In the genomic region with DNA sequence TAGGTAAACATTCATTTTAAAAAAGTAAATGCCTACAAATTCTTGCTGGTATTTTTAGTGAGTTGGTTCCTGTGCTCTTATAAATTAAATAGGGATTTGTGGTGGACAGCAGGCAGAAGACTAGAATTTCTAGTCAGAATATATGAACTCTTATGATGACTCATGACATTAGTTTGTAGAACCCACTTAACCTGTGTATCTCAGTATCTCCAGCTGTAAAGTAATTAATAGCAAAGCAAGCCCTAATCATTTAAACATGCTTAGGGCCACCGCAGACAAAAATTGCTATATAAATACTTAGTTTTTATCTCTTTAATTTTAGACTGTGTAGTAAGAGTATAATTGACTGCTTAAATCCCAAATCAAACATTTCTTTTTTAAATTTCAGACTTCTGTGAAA, we compare ENCODE assay signal across 19 cellular contexts. TPM values are rescaled to one million over a fixed set of nuclear protein-coding genes. Genes with fewer than 3 reads are reported as not detected.
DNase-seq lines count a peak whose midpoint lies in the region; ATAC-seq and TF ChIP-seq lines count a peak whose summit lies in the region.
"Had no signal": no experiment of that assay in that cellular context is flagged by ENCODE, and none has a peak within 500 bp of the region (broad histone marks: within the 10 kb centered on the region; RNA-seq: fewer than 3 reads in every experiment).

No MANE protein-coding gene starts in this region.

- intact Hi-C loops in PC-9 (cut with micrococcal nuclease; ENCODE audit: unreplicated experiment) = no loop called here

- BruUV-seq in PC-9 (replicated peaks; lab: Mats Ljungman, UMichigan) = no TSS peak

- H2AFZ ChIP-seq in GM23338 (no peak overlapping the region), PC-9 (no peak overlapping the region)
- H2AFZ ChIP-seq: parathyroid adenoma had no signal

- H3K27ac ChIP-seq in GM23338 (ENCODE audit: low read depth) (no peak overlapping the region), PC-9 (no peak overlapping the region)
- H3K27ac ChIP-seq: breast epithelium, parathyroid adenoma, thyroid gland had no signal

- no peak overlapping the region for H3K27ac Mint-ChIP-seq in GM23338
- no peak overlapping the region for H3K27ac Mint-ChIP-seq in stimulated activated effector memory CD8-positive, alpha-beta T cell treated with anti-CD3 and anti-CD28 coated beads, Interleukin-12 subunit alpha, Interleukin-12 subunit beta, amount 100 ng/mL, for 72 hours

- H3K4me3 ChIP-seq in GM23338 = peak overlapping the region; percentile 87; the same call in 1 of the 2 replicates
- H3K4me3 ChIP-seq in PC-9 = no peak overlapping the region
- peak overlapping the region; percentile 71 for H3K4me3 ChIP-seq in epithelial cell of proximal tubule (ENCODE audit: low read depth, low read length)
- H3K4me3 ChIP-seq: breast epithelium, thyroid gland had no signal

- peak overlapping the region; percentile 79 for H3K4me2 ChIP-seq in GM23338
- H3K4me2 ChIP-seq in PC-9 = peak overlapping the region; percentile 80

- H4K20me1 ChIP-seq in GM23338 (replicated peaks; ENCODE audit: insufficient read depth) = peaks cover 6% of the 10 kb centered on the region; the same call in 1 of the 2 replicates
- H4K20me1 ChIP-seq in PC-9 (ENCODE audit: insufficient read depth) = no peaks in the 10 kb centered on the region

- H3K36me3 Mint-ChIP-seq in GM23338 (ENCODE audit: low read depth) = peaks cover 26% of the 10 kb centered on the region
- peaks cover 14% of the 10 kb centered on the region for H3K36me3 Mint-ChIP-seq in stimulated activated effector memory CD8-positive, alpha-beta T cell treated with anti-CD3 and anti-CD28 coated beads, Interleukin-12 subunit alpha, Interleukin-12 subunit beta, amount 100 ng/mL, for 72 hours

- H3K27me3 ChIP-seq in GM23338 (ENCODE audit: insufficient read depth) (no peaks in the 10 kb centered on the region), PC-9 (ENCODE audit: insufficient read depth, low read depth) (no peaks in the 10 kb centered on the region)
- H3K27me3 ChIP-seq: breast epithelium, thyroid gland had no signal

- H3K36me3 ChIP-seq in GM23338 (ENCODE audit: insufficient read depth) (peaks cover 7% of the 10 kb centered on the region; the same call in 1 of the 2 replicates), PC-9 (ENCODE audit: low read depth) (no peaks in the 10 kb centered on the region)
- H3K36me3 ChIP-seq: breast epithelium, thyroid gland had no signal

- peaks cover 12% of the 10 kb centered on the region for H3K4me1 Mint-ChIP-seq in GM23338
- H3K4me1 Mint-ChIP-seq in stimulated activated effector memory CD8-positive, alpha-beta T cell treated with anti-CD3 and anti-CD28 coated beads, Interleukin-12 subunit alpha, Interleukin-12 subunit beta, amount 100 ng/mL, for 72 hours = peaks cover 23% of the 10 kb centered on the region

- no peaks in the 10 kb centered on the region for H3K9me3 ChIP-seq in PC-9 (ENCODE audit: insufficient read depth, low read depth)
- H3K9me3 ChIP-seq: breast epithelium, thyroid gland had no signal

- H3K9me2 ChIP-seq in GM23338 (ENCODE audit: insufficient read depth) = no peaks in the 10 kb centered on the region
- H3K9me2 ChIP-seq in PC-9 (ENCODE audit: insufficient read depth) = no peaks in the 10 kb centered on the region

- no peak overlapping the region for H3K4me3 Mint-ChIP-seq in GM23338
- H3K4me3 Mint-ChIP-seq in stimulated activated effector memory CD8-positive, alpha-beta T cell treated with anti-CD3 and anti-CD28 coated beads, Interleukin-12 subunit alpha, Interleukin-12 subunit beta, amount 100 ng/mL, for 72 hours = peak overlapping the region; percentile 87

- no peaks in the 10 kb centered on the region for H3K9me3 Mint-ChIP-seq in GM23338
- no peaks in the 10 kb centered on the region for H3K9me3 Mint-ChIP-seq in stimulated activated effector memory CD8-positive, alpha-beta T cell treated with anti-CD3 and anti-CD28 coated beads, Interleukin-12 subunit alpha, Interleukin-12 subunit beta, amount 100 ng/mL, for 72 hours

- no peak for DNase-seq in GM23338 (ENCODE audit: low spot score)
- DNase-seq in PC-9 = no peak
- no peak for DNase-seq in epithelial cell of proximal tubule (ENCODE audit: low read depth)
- no peak for DNase-seq in stimulated activated effector memory CD8-positive, alpha-beta T cell treated with anti-CD3 and anti-CD28 coated beads, Interleukin-12 subunit alpha, Interleukin-12 subunit beta, amount 100 ng/mL, for 72 hours (ENCODE audit: low spot score in 2 of 2)
- no peak for DNase-seq in dermis blood vessel endothelial cell
- DNase-seq: activated CD4-positive, alpha-beta T cell treated with anti-CD3 and anti-CD28 coated beads, Interleukin-2, amount 50 U/mL, for 4 hours; activated T-cell treated with anti-CD3 and anti-CD28 coated beads, Interleukin-2, amount 50 U/mL, for 1 hour; DND-41; hypothalamus; left cardiac atrium; NCI-H146; NCI-H226; SIG-M5; thyroid gland had no signal

- TF ChIP-seq CTCF in GM23338 (conservative IDR thresholded peaks at IDR 0.05; ENCODE audit: low read depth in 2 of 2) (no peak), PC-9 (conservative IDR thresholded peaks at IDR 0.05) (no peak), epithelial cell of proximal tubule (conservative IDR thresholded peaks at IDR 0.05; ENCODE audit: low read depth, low read length) (no peak)

- CTCF ChIA-PET in PC-9 (lab: Charles Lee) = no interaction called here

- H3K79me2 ChIP-seq in GM23338 (replicated peaks; ENCODE audit: insufficient read depth) = peaks cover 73% of the 10 kb centered on the region
- H3K79me2 ChIP-seq in PC-9 (ENCODE audit: low read depth) = peaks cover 21% of the 10 kb centered on the region

- no peaks in the 10 kb centered on the region for H3F3A ChIP-seq in GM23338 (replicated peaks; ENCODE audit: low read depth)
- 0 out of 2 replicates have a peak, but pooled peaks cover 6% of the 10 kb centered on the region for H3F3A ChIP-seq in PC-9 (ENCODE audit: insufficient read depth, low read depth)

- peaks cover 13% of the 10 kb centered on the region for H3K27me3 Mint-ChIP-seq in GM23338 (ENCODE audit: insufficient read depth, low read depth, poor library complexity)
- H3K27me3 Mint-ChIP-seq: activated naive CD8-positive, alpha-beta T cell had no signal

- ATAC-seq in GM23338 (no peak), GM18519 (IDR thresholded peaks at IDR 0.05; ENCODE audit: low FRiP score, unreplicated experiment) (no peak), GM18498 (IDR thresholded peaks at IDR 0.05; ENCODE audit: unreplicated experiment) (no peak)
- no peak for ATAC-seq in stimulated activated effector memory CD8-positive, alpha-beta T cell treated with anti-CD3 and anti-CD28 coated beads, Interleukin-12 subunit alpha, Interleukin-12 subunit beta, amount 100 ng/mL, for 72 hours
- ATAC-seq: left cardiac atrium had no signal

- peaks cover 8% of the 10 kb centered on the region for H3K4me1 ChIP-seq in GM23338 (ENCODE audit: insufficient read depth)
- peaks cover 31% of the 10 kb centered on the region for H3K4me1 ChIP-seq in PC-9 (replicated peaks; ENCODE audit: insufficient read depth)
- H3K4me1 ChIP-seq: breast epithelium had no signal

- POLR2A ChIA-PET in PC-9 (lab: Charles Lee; ENCODE audit: unreplicated experiment) = interaction anchor here (0.7 kb wide), 1 partner anchor 33 kb away, joined by 12 read pairs; no protein-coding TSS in a partner anchor

TF ChIP-seq in GM23338, 12 proteins besides CTCF, POLR2A, EP300 and RAD21 (continues in another document):
- TF ChIP-seq REST (IDR thresholded peaks at IDR 0.05; ENCODE audit: unreplicated experiment) = no peak
- no peak for TF ChIP-seq EZH2 (IDR thresholded peaks at IDR 0.05; ENCODE audit: low read depth, unreplicated experiment)
- TF ChIP-seq CREB1 (CRISPR knock-in tag; IDR thresholded peaks at IDR 0.05; ENCODE audit: low read depth) = no peak
- TF ChIP-seq JUNB (IDR thresholded peaks at IDR 0.05; ENCODE audit: unreplicated experiment) = no peak
- no peak for TF ChIP-seq EZH2phosphoT487 (IDR thresholded peaks at IDR 0.05; ENCODE audit: unreplicated experiment)
- TF ChIP-seq, protein P1, sequence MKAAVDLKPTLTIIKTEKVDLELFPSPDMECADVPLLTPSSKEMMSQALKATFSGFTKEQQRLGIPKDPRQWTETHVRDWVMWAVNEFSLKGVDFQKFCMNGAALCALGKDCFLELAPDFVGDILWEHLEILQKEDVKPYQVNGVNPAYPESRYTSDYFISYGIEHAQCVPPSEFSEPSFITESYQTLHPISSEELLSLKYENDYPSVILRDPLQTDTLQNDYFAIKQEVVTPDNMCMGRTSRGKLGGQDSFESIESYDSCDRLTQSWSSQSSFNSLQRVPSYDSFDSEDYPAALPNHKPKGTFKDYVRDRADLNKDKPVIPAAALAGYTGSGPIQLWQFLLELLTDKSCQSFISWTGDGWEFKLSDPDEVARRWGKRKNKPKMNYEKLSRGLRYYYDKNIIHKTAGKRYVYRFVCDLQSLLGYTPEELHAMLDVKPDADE (IDR thresholded peaks at IDR 0.05) = no peak

RNA-seq across cellular contexts. Expression of gene FAM135A, which starts 2.4 kb away (rescaled TPM):
- total RNA-seq in GM23338 (2014; rRNA removed; shearing (Covaris generic)) = 65.8 and 68.7 TPM in 2 replicates
- 24.8 and 35.2 TPM in 2 replicates for polyA plus RNA-seq in GM23338 (2016; fragmentation: Nextera tagmentation; extraction: Ambion mirVana)
- total RNA-seq in PC-9 (2021) = 16.0 and 16.7 TPM in 2 replicates
- total RNA-seq in epithelial cell of proximal tubule = 18.4 and 25.1 TPM in 2 replicates
- 15.7 and 22.5 TPM in 2 replicates for total RNA-seq in dermis blood vessel endothelial cell
